In genomic region chr1:11566042-11566825, GRCh38 we compare ENCODE assay signal across 21 cellular contexts.
DNase-seq lines count a peak whose midpoint lies in the region; ATAC-seq, FAIRE-seq and TF ChIP-seq lines count a peak whose summit lies in the region.
"Had no signal": no experiment of that assay in that cellular context is flagged by ENCODE, and none has a peak within 500 bp of the region (broad histone marks: within the 10 kb centered on the region; RNA-seq: fewer than 3 reads in every experiment).

No MANE protein-coding gene starts in this region.

- POLR2A ChIA-PET in K562 (lab: Yijun Ruan, JAX), result interaction anchor here (1.1 kb wide), 1 partner anchor 31 kb away, joined by 3 read pairs; no protein-coding TSS in a partner anchor
- POLR2A ChIA-PET in HEK293T (lab: Yijun Ruan, JAX), result no interaction called here

- H3K4me3 ChIP-seq in K562 (no peak overlapping the region), heart right ventricle (no peak overlapping the region)

- TF ChIP-seq RAD21 in Ishikawa (IDR thresholded peaks at IDR 0.05; ENCODE audit: low read depth) (no peak), K562 (CRISPR knock-in tag; conservative IDR thresholded peaks at IDR 0.05 in 1 of 2, IDR thresholded peaks at IDR 0.05 in 1 of 2) (no peak)

- H4K20me1 ChIP-seq in K562 (replicated peaks; ENCODE audit: control insufficient read depth, insufficient read depth, low read length), result peaks cover 7% of the 10 kb centered on the region

- H3K4me1 ChIP-seq in K562 (replicated peaks in 1 of 2; ENCODE audit: control insufficient read depth in 2 of 2, insufficient read depth in 2 of 2, low read length in 2 of 2) (peaks cover 0 to 20% of the 10 kb centered on the region in 2 experiments; a peak in 3 of 5 replicates), heart right ventricle (peaks cover 0 to 4% (median 0%) of the 10 kb centered on the region in 9 donors)
- H3K4me1 ChIP-seq: Caco-2 had no signal

- WGBS in K562 (ENCODE audit: insufficient coverage, low coverage, missing lambda C conversion rate), result 2% methylated on average over 14 of the region's 14 CpGs
- WGBS in heart right ventricle, 2 donors, result 75 to 78% methylated on average over 14 of the region's 14 CpGs

- ATAC-seq in K562, result no peak
- ATAC-seq in heart right ventricle, result no peak
- ATAC-seq: PC-3 had no signal

- H3K9me3 ChIP-seq in K562 (replicated peaks; ENCODE audit: control insufficient read depth, insufficient read depth, low read depth, low read length), result no peaks in the 10 kb centered on the region
- H3K9me3 ChIP-seq in heart right ventricle, result no peaks in the 10 kb centered on the region
- H3K9me3 ChIP-seq: Caco-2 had no signal

- H3K27me3 ChIP-seq in K562 (ENCODE audit: control insufficient read depth in 2 of 2, insufficient read depth in 2 of 2, low read length in 2 of 2) (peaks cover 31 to 55% of the 10 kb centered on the region in 2 experiments), heart right ventricle (peaks cover 0 to 87% (median 58%) of the 10 kb centered on the region in 7 donors)

- TF ChIP-seq POLR2A in K562 (conservative IDR thresholded peaks at IDR 0.05), result no peak

- no TSS peak for BruUV-seq in K562 (replicated peaks; lab: Mats Ljungman, UMichigan)

- TF ChIP-seq EP300 in Ishikawa (IDR thresholded peaks at IDR 0.05; ENCODE audit: borderline replicate concordance), result no peak
- no peak for TF ChIP-seq EP300 in K562 (IDR thresholded peaks at IDR 0.05; ENCODE audit: low read length)

- DNase-seq in NCI-H526 (lab: John Stamatoyannopoulos, UW) (peak; percentile 76 to 82), K562 (ENCODE audit: extremely low read depth in 1 of 4, low spot score in 3 of 4) (no peak), HEK293T (ENCODE audit: extremely low spot score) (no peak), heart right ventricle (no peak), GM20000 (ENCODE audit: low spot score) (no peak), germinal center (ENCODE audit: low spot score) (no peak)
- DNase-seq: Caco-2; CD4-positive, alpha-beta memory T cell; DMS153; HFFc6; KG1; MV-4-11; NCI-H1694; NCI-H2081; NCI-H2171 treated with DMSO at 0.1 percent for 48 hours; NCI-H524 treated with DMSO at 0.1 percent for 48 hours; PC-3; Right ventricle myocardium superior had no signal

- 0 out of 4 replicates have a peak overlapping the region, but pooled peaks of 1 of the 2 experiments have one; percentile 15 for H3K9ac ChIP-seq in K562 (ENCODE audit: insufficient read depth in 1 of 2, low read depth in 2 of 2, low read length in 2 of 2)

- CTCF ChIA-PET in K562 (lab: Yijun Ruan, JAX; ENCODE audit: low intra/inter-chr PET ratio), result no interaction called here
- CTCF ChIA-PET in HEK293T (lab: Yijun Ruan, JAX), result no interaction called here

- H3K9me1 ChIP-seq in K562 (ENCODE audit: control insufficient read depth, insufficient read depth, low read length), result no peaks in the 10 kb centered on the region

- H3K36me3 ChIP-seq in K562 (ENCODE audit: control insufficient read depth, insufficient read depth, low read length) (no peaks in the 10 kb centered on the region), heart right ventricle (no peaks in the 10 kb centered on the region)

- H3K27ac ChIP-seq in K562 (ENCODE audit: extremely low read depth, low read depth, low read length), result no peak overlapping the region
- H3K27ac ChIP-seq in heart right ventricle, result no peak overlapping the region

- in situ Hi-C loops in K562 (cut with MboI), result no loop called here

- TF ChIP-seq CTCF in K562 (IDR thresholded peaks at IDR 0.05 in 2 of 3, conservative IDR thresholded peaks at IDR 0.05 in 1 of 3; ENCODE audit: insufficient read depth in 2 of 3, low read depth in 1 of 3, low read length in 3 of 3) (no peak), heart right ventricle (IDR thresholded peaks at IDR 0.05) (no peak), GM20000 (IDR thresholded peaks at IDR 0.05; ENCODE audit: extremely low read depth, missing control alignments) (no peak)

- H2AFZ ChIP-seq in K562 (ENCODE audit: low read depth, low read length), result no peak overlapping the region

- intact Hi-C loops in K562 (cut with micrococcal nuclease), result no loop called here
- intact Hi-C loops in heart right ventricle (cut with DNase I), result no loop called here

- H3K79me2 ChIP-seq in K562 (ENCODE audit: control insufficient read depth, insufficient read depth, low read length), result no peaks in the 10 kb centered on the region

- no peak overlapping the region for H3K4me2 ChIP-seq in K562 (ENCODE audit: insufficient read depth, low read length)

- no peak for FAIRE-seq in K562 (lab: Jason Lieb, UNC)
- FAIRE-seq: G401.6, GM12892 had no signal

TF ChIP-seq in Ishikawa, 13 proteins besides CTCF, POLR2A, EP300 and RAD21:
- TF ChIP-seq USF1 (IDR thresholded peaks at IDR 0.05), result peak; percentile 56; the same call in 1 of the 2 replicates
- TF ChIP-seq YY1 (IDR thresholded peaks at IDR 0.05; ENCODE audit: low read depth), result no peak

TF ChIP-seq in K562, 482 proteins besides CTCF, POLR2A, EP300 and RAD21 (continues in another document):
- no peak for TF ChIP-seq IRF1 (CRISPR knock-in tag; IDR thresholded peaks at IDR 0.05; ENCODE audit: borderline replicate concordance)
- TF ChIP-seq RAD51 (IDR thresholded peaks at IDR 0.05; ENCODE audit: borderline replicate concordance, low read depth), result peak; percentile 76
- TF ChIP-seq RB1 (IDR thresholded peaks at IDR 0.05; ENCODE audit: low read depth), result no peak
- TF ChIP-seq CBFA2T2 (conservative IDR thresholded peaks at IDR 0.05), result peak; percentile 23; the same call in 1 of the 2 replicates
- peak; percentile 66 for TF ChIP-seq USF2 (CRISPR knock-in tag; IDR thresholded peaks at IDR 0.05)
- TF ChIP-seq ZFP36 (IDR thresholded peaks at IDR 0.05; ENCODE audit: low read depth, low read length, partially characterized antibody), result peak; percentile 59
- TF ChIP-seq NELFE (IDR thresholded peaks at IDR 0.05; ENCODE audit: insufficient read depth, insufficient read length), result no peak
- TF ChIP-seq WHSC1 (IDR thresholded peaks at IDR 0.05; ENCODE audit: low read length), result no peak
- peak; percentile 29; the same call in 1 of the 2 replicates for TF ChIP-seq BCOR (IDR thresholded peaks at IDR 0.05)
- TF ChIP-seq ETV1 (tag; conservative IDR thresholded peaks at IDR 0.05; ENCODE audit: low read depth), result 0 out of 2 replicates have a peak, but pooled peaks have one; percentile 21
- no peak for TF ChIP-seq FOXA3 (CRISPR knock-in tag; conservative IDR thresholded peaks at IDR 0.05 in 1 of 2, IDR thresholded peaks at IDR 0.05 in 1 of 2)
- no peak for TF ChIP-seq TEAD4 (IDR thresholded peaks at IDR 0.05; ENCODE audit: low read length)
- no peak for TF ChIP-seq TEAD4 (CRISPR knock-in tag; IDR thresholded peaks at IDR 0.05; ENCODE audit: borderline replicate concordance)
- TF ChIP-seq NCOA2 (IDR thresholded peaks at IDR 0.05; ENCODE audit: partially characterized antibody in 2 of 2), result no peak

TF ChIP-seq in HEK293T, 16 proteins besides CTCF, POLR2A, EP300 and RAD21:
- TF ChIP-seq NFRKB (IDR thresholded peaks at IDR 0.05), result no peak
- TF ChIP-seq ZNF384 (IDR thresholded peaks at IDR 0.05), result no peak
- no peak for TF ChIP-seq PKNOX1 (IDR thresholded peaks at IDR 0.05)
- no peak for TF ChIP-seq SUZ12 (IDR thresholded peaks at IDR 0.05)
- no peak for TF ChIP-seq L3MBTL2 (conservative IDR thresholded peaks at IDR 0.05)
- no peak for TF ChIP-seq ELF4 (IDR thresholded peaks at IDR 0.05)
- TF ChIP-seq LEF1 (IDR thresholded peaks at IDR 0.05; ENCODE audit: borderline replicate concordance), result no peak
- TF ChIP-seq HDGF (IDR thresholded peaks at IDR 0.05; ENCODE audit: borderline replicate concordance), result no peak
- no peak for TF ChIP-seq BHLHE40 (IDR thresholded peaks at IDR 0.05; ENCODE audit: borderline replicate concordance)
- TF ChIP-seq SP1 (IDR thresholded peaks at IDR 0.05), result no peak
- no peak for TF ChIP-seq CTBP1 (IDR thresholded peaks at IDR 0.05; ENCODE audit: borderline replicate concordance)
- no peak for TF ChIP-seq TARDBP (IDR thresholded peaks at IDR 0.05)
- TF ChIP-seq ARNT (IDR thresholded peaks at IDR 0.05), result no peak
- no peak for TF ChIP-seq FOXA1 (IDR thresholded peaks at IDR 0.05)

Comparison
In these comparisons a context has a peak if more than half of its experiments do, and no peak if none do; other contexts are left out.
1. DNase-seq: peak in NCI-H526 (2 of 2); none in K562 (0 of 4), HEK293T (single experiment), heart right ventricle (0 of 2), GM20000 (single experiment) and germinal center (single experiment).